8 cellular contexts compared by ENCODE assay signal in the genomic region with DNA sequence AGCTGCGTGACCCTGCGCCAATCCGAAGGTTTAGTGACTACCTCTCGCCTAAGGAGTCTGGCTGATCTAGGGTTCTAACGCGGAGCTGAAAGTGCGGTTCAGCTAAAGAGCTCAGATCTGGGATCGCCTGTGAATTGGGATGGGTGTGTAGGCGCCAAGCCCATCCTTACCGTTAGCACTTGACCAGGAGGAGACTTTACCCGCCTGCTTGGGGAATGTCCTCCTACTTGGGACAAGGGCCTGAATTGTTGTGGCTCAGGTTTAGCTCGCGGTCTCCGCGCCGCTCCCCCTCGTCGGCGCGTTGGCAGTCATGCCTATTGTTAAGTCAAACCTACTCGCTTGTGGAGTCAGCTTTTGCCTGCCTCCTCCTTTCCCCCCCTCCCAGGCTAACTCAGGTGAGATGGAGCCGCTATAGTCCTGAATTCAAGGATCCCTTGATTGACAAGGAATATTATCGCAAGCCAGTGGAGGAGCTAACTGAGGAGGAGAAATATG. TPM values are rescaled to one million over a fixed set of nuclear protein-coding genes. Genes with fewer than 3 reads are reported as not detected.
DNase-seq lines count a peak whose midpoint lies in the region; ATAC-seq and TF ChIP-seq lines count a peak whose summit lies in the region.

No MANE protein-coding gene starts in this region.

- peaks cover 5% of the 10 kb centered on the region for H3K36me3 ChIP-seq in mucosa of stomach (ENCODE audit: control insufficient read depth, insufficient read depth, low read length)

- ATAC-seq in GM18517 (IDR thresholded peaks at IDR 0.05; ENCODE audit: unreplicated experiment) (peak; percentile 1), HG03460 (IDR thresholded peaks at IDR 0.05; ENCODE audit: unreplicated experiment) (no peak), HG02623 (IDR thresholded peaks at IDR 0.05; ENCODE audit: unreplicated experiment) (no peak)
- ATAC-seq in central memory CD8-positive, alpha-beta T cell (replicated peaks; ENCODE audit: extremely low read depth, poor library complexity, severe bottlenecking) = no peak

- H3K9me3 ChIP-seq in mucosa of stomach (ENCODE audit: control insufficient read depth, low read length) = no peaks in the 10 kb centered on the region

- H3K36me3 Mint-ChIP-seq in central memory CD8-positive, alpha-beta T cell (ENCODE audit: insufficient read depth) = peaks cover 25% of the 10 kb centered on the region

- H3K27me3 Mint-ChIP-seq in central memory CD8-positive, alpha-beta T cell = no peaks in the 10 kb centered on the region

- peak overlapping the region; percentile 97 for H3K9ac ChIP-seq in mucosa of stomach (ENCODE audit: low read length)

- DNase-seq in LNCaP clone FGC (ENCODE audit: low read depth) = no peak
- DNase-seq in central memory CD8-positive, alpha-beta T cell (ENCODE audit: low spot score in 2 of 2) = peak in 1 of 2 donors; percentile 30
- no peak for DNase-seq in cerebellum (ENCODE audit: low spot score)
- no peak for DNase-seq in NCI-H2107 (lab: John Stamatoyannopoulos, UW)

- peaks cover 25% of the 10 kb centered on the region for H3K4me1 ChIP-seq in mucosa of stomach (ENCODE audit: control insufficient read depth, insufficient read depth, low read length)

- H3K27ac Mint-ChIP-seq in central memory CD8-positive, alpha-beta T cell (ENCODE audit: low read depth) = peak overlapping the region; percentile 100

- H3K4me1 Mint-ChIP-seq in central memory CD8-positive, alpha-beta T cell = peaks cover 50% of the 10 kb centered on the region

- no peaks in the 10 kb centered on the region for H3K9me3 Mint-ChIP-seq in central memory CD8-positive, alpha-beta T cell

- H3K27me3 ChIP-seq in mucosa of stomach (ENCODE audit: control insufficient read depth, insufficient read depth, low read length) = no peaks in the 10 kb centered on the region

- TF ChIP-seq CTCF in LNCaP clone FGC (IDR thresholded peaks at IDR 0.05; ENCODE audit: control insufficient read depth, extremely low read depth, insufficient read depth) = no peak

- peak overlapping the region; percentile 90 for H3K4me3 ChIP-seq in LNCaP clone FGC (ENCODE audit: low read depth, low read length)
- H3K4me3 ChIP-seq in mucosa of stomach (ENCODE audit: low read length) = peak overlapping the region; percentile 92

- H3K4me3 Mint-ChIP-seq in central memory CD8-positive, alpha-beta T cell = peak overlapping the region; percentile 98

RNA-seq across cellular contexts. Expression of a gene that starts 0.5 kb away (rescaled TPM):
- 21.8 TPM for total RNA-seq in cerebellum

RNA-seq across cellular contexts. Expression of a gene that starts 0.8 kb away (rescaled TPM):
- total RNA-seq in cerebellum = 15.4 TPM

RNA-seq across cellular contexts. Expression of a gene that starts 8.9 kb away (rescaled TPM):
- 7.0 TPM for total RNA-seq in cerebellum

RNA-seq across cellular contexts. Expression of a gene that starts 27.1 kb away (rescaled TPM):
- total RNA-seq in cerebellum = 5.6 TPM

RNA-seq across cellular contexts. Expression of a gene that starts 56.7 kb away (rescaled TPM):
- total RNA-seq in cerebellum = 30.9 TPM
